In genomic region chr1:202348005-202348508, GRCh38 we compare ENCODE assay signal across 1 cellular context.
A peak's percentile ranks its signal among the peaks of the same experiment; 100 is the strongest.
TF ChIP-seq lines count a peak whose summit lies in the region.

No MANE protein-coding gene starts in this region.

TF ChIP-seq in K562, 482 proteins besides CTCF, POLR2A, EP300 and RAD21 (continued from another document):
- TF ChIP-seq, protein P1, sequence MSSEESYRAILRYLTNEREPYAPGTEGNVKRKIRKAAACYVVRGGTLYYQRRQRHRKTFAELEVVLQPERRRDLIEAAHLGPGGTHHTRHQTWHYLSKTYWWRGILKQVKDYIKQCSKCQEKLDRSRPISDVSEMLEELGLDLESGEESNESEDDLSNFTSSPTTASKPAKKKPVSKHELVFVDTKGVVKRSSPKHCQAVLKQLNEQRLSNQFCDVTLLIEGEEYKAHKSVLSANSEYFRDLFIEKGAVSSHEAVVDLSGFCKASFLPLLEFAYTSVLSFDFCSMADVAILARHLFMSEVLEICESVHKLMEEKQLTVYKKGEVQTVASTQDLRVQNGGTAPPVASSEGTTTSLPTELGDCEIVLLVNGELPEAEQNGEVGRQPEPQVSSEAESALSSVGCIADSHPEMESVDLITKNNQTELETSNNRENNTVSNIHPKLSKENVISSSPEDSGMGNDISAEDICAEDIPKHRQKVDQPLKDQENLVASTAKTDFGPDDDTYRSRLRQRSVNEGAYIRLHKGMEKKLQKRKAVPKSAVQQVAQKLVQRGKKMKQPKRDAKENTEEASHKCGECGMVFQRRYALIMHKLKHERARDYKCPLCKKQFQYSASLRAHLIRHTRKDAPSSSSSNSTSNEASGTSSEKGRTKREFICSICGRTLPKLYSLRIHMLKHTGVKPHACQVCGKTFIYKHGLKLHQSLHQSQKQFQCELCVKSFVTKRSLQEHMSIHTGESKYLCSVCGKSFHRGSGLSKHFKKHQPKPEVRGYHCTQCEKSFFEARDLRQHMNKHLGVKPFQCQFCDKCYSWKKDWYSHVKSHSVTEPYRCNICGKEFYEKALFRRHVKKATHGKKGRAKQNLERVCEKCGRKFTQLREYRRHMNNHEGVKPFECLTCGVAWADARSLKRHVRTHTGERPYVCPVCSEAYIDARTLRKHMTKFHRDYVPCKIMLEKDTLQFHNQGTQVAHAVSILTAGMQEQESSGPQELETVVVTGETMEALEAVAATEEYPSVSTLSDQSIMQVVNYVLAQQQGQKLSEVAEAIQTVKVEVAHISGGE (CRISPR knock-in tag; IDR thresholded peaks at IDR 0.05) = no peak
- 0 out of 2 replicates have a peak, but pooled peaks have one; percentile 48 for TF ChIP-seq ZZZ3 (IDR thresholded peaks at IDR 0.05)
- no peak for TF ChIP-seq HNRNPL (IDR thresholded peaks at IDR 0.05; ENCODE audit: low read depth, low read length)
- TF ChIP-seq ZNF316 (IDR thresholded peaks at IDR 0.05) = no peak
- no peak for TF ChIP-seq TRIM24 (IDR thresholded peaks at IDR 0.05)
- no peak for TF ChIP-seq ZNF224 (CRISPR knock-in tag; IDR thresholded peaks at IDR 0.05)
- peak; percentile 80 for TF ChIP-seq DPF2 (IDR thresholded peaks at IDR 0.05)
- no peak for TF ChIP-seq POLR2G (IDR thresholded peaks at IDR 0.05; ENCODE audit: low read depth, low read length)
- TF ChIP-seq ZNF668 (CRISPR knock-in tag; IDR thresholded peaks at IDR 0.05) = 0 out of 2 replicates have a peak, but pooled peaks have one; percentile 7
- no peak for TF ChIP-seq GABPB2 (CRISPR knock-in tag; conservative IDR thresholded peaks at IDR 0.05)
- peak; percentile 85 for TF ChIP-seq GABPA (tag; conservative IDR thresholded peaks at IDR 0.05; ENCODE audit: low read depth)
- TF ChIP-seq RUNX1 (IDR thresholded peaks at IDR 0.05; ENCODE audit: low read depth) = no peak
- TF ChIP-seq ZKSCAN1 (IDR thresholded peaks at IDR 0.05; ENCODE audit: low read depth, low read length) = no peak
- TF ChIP-seq SMARCB1 (IDR thresholded peaks at IDR 0.05; ENCODE audit: insufficient read length, low read depth) = peak; percentile 7
- TF ChIP-seq TEAD4 (IDR thresholded peaks at IDR 0.05; ENCODE audit: low read length) = no peak
- TF ChIP-seq TEAD4 (CRISPR knock-in tag; IDR thresholded peaks at IDR 0.05; ENCODE audit: borderline replicate concordance) = no peak
- TF ChIP-seq, protein P2, sequence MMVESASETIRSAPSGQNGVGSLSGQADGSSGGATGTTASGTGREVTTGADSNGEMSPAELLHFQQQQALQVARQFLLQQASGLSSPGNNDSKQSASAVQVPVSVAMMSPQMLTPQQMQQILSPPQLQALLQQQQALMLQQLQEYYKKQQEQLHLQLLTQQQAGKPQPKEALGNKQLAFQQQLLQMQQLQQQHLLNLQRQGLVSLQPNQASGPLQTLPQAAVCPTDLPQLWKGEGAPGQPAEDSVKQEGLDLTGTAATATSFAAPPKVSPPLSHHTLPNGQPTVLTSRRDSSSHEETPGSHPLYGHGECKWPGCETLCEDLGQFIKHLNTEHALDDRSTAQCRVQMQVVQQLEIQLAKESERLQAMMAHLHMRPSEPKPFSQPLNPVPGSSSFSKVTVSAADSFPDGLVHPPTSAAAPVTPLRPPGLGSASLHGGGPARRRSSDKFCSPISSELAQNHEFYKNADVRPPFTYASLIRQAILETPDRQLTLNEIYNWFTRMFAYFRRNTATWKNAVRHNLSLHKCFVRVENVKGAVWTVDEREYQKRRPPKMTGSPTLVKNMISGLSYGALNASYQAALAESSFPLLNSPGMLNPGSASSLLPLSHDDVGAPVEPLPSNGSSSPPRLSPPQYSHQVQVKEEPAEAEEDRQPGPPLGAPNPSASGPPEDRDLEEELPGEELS (CRISPR knock-in tag; IDR thresholded peaks at IDR 0.05; ENCODE audit: borderline replicate concordance) = no peak
- TF ChIP-seq CREM (IDR thresholded peaks at IDR 0.05; ENCODE audit: low read depth) = peak; percentile 98
- 0 out of 2 replicates have a peak, but pooled peaks have one; percentile 9 for TF ChIP-seq ZNF324 (CRISPR knock-in tag; IDR thresholded peaks at IDR 0.05)
- TF ChIP-seq BCOR (IDR thresholded peaks at IDR 0.05) = no peak
- no peak for TF ChIP-seq ZNF584 (CRISPR knock-in tag; IDR thresholded peaks at IDR 0.05; ENCODE audit: low read depth)
- TF ChIP-seq, protein P3, sequence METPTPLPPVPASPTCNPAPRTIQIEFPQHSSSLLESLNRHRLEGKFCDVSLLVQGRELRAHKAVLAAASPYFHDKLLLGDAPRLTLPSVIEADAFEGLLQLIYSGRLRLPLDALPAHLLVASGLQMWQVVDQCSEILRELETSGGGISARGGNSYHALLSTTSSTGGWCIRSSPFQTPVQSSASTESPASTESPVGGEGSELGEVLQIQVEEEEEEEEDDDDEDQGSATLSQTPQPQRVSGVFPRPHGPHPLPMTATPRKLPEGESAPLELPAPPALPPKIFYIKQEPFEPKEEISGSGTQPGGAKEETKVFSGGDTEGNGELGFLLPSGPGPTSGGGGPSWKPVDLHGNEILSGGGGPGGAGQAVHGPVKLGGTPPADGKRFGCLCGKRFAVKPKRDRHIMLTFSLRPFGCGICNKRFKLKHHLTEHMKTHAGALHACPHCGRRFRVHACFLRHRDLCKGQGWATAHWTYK (CRISPR knock-in tag; IDR thresholded peaks at IDR 0.05) = no peak
- peak; percentile 82 for TF ChIP-seq ZNF592 (IDR thresholded peaks at IDR 0.05)
- no peak for TF ChIP-seq CC2D1A (IDR thresholded peaks at IDR 0.05)
- no peak for TF ChIP-seq CTBP1 (IDR thresholded peaks at IDR 0.05; ENCODE audit: borderline replicate concordance)
- TF ChIP-seq ATF1 (CRISPR knock-in tag; IDR thresholded peaks at IDR 0.05) = no peak
- TF ChIP-seq ATF1 (tag; IDR thresholded peaks at IDR 0.05) = no peak
- TF ChIP-seq, protein P4, sequence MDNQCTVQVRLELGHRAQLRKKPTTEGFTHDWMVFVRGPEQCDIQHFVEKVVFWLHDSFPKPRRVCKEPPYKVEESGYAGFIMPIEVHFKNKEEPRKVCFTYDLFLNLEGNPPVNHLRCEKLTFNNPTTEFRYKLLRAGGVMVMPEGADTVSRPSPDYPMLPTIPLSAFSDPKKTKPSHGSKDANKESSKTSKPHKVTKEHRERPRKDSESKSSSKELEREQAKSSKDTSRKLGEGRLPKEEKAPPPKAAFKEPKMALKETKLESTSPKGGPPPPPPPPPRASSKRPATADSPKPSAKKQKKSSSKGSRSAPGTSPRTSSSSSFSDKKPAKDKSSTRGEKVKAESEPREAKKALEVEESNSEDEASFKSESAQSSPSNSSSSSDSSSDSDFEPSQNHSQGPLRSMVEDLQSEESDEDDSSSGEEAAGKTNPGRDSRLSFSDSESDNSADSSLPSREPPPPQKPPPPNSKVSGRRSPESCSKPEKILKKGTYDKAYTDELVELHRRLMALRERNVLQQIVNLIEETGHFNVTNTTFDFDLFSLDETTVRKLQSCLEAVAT (IDR thresholded peaks at IDR 0.05) = no peak
- TF ChIP-seq SLC30A9 (CRISPR knock-in tag; IDR thresholded peaks at IDR 0.05) = no peak
- 0 out of 2 replicates have a peak, but pooled peaks have one; percentile 38 for TF ChIP-seq STAT5A (IDR thresholded peaks at IDR 0.05; ENCODE audit: borderline replicate concordance, low read length)
- TF ChIP-seq SMARCE1 (IDR thresholded peaks at IDR 0.05) = 0 out of 2 replicates have a peak, but pooled peaks have one; percentile 11
- no peak for TF ChIP-seq CBX1 (IDR thresholded peaks at IDR 0.05; ENCODE audit: low read depth)
- TF ChIP-seq KLF16 (IDR thresholded peaks at IDR 0.05) = no peak
- no peak for TF ChIP-seq KDM4B (IDR thresholded peaks at IDR 0.05; ENCODE audit: borderline replicate concordance in 2 of 2, low read depth in 1 of 2)
- 0 out of 2 replicates have a peak, but pooled peaks have one; percentile 29 for TF ChIP-seq NFE2 (IDR thresholded peaks at IDR 0.05; ENCODE audit: low read depth)
- no peak for TF ChIP-seq E4F1 (CRISPR knock-in tag; IDR thresholded peaks at IDR 0.05; ENCODE audit: borderline replicate concordance)
- TF ChIP-seq ZNF780A (CRISPR knock-in tag; IDR thresholded peaks at IDR 0.05) = no peak
- TF ChIP-seq EGR1 (conservative IDR thresholded peaks at IDR 0.05) = no peak
- no peak for TF ChIP-seq COPS2 (conservative IDR thresholded peaks at IDR 0.05)
- peak; percentile 53 for TF ChIP-seq SMARCA4 (IDR thresholded peaks at IDR 0.05)
- TF ChIP-seq, protein P5, sequence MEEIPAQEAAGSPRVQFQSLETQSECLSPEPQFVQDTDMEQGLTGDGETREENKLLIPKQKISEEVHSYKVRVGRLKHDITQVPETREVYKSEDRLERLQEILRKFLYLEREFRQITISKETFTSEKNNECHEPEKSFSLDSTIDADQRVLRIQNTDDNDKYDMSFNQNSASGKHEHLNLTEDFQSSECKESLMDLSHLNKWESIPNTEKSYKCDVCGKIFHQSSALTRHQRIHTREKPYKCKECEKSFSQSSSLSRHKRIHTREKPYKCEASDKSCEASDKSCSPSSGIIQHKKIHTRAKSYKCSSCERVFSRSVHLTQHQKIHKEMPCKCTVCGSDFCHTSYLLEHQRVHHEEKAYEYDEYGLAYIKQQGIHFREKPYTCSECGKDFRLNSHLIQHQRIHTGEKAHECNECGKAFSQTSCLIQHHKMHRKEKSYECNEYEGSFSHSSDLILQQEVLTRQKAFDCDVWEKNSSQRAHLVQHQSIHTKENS (CRISPR knock-in tag; IDR thresholded peaks at IDR 0.05) = no peak
- TF ChIP-seq YBX1 (IDR thresholded peaks at IDR 0.05) = no peak
- 0 out of 2 replicates have a peak, but pooled peaks have one; percentile 19 for TF ChIP-seq NBN (IDR thresholded peaks at IDR 0.05; ENCODE audit: low read depth)
- no peak for TF ChIP-seq RAD51 (IDR thresholded peaks at IDR 0.05; ENCODE audit: borderline replicate concordance, low read depth)
- TF ChIP-seq U2AF1 (optimal IDR thresholded peaks at IDR 0.05; ENCODE audit: low read depth, low read length) = no peak
- TF ChIP-seq DEAF1 (CRISPR knock-in tag; IDR thresholded peaks at IDR 0.05) = 0 out of 2 replicates have a peak, but pooled peaks have one; percentile 8
